Comparison of ENCODE assay signal across 24 cellular contexts in genomic region chr16:67412294-67412693, GRCh38. TPM values are rescaled to one million over a fixed set of nuclear protein-coding genes. Genes with fewer than 3 reads are reported as not detected.
"Had no signal": no experiment of that assay in that cellular context is flagged by ENCODE, and none has a peak within 500 bp of the region (broad histone marks: within the 10 kb centered on the region; RNA-seq: fewer than 3 reads in every experiment).

No MANE protein-coding gene starts in this region.

- DNase-seq: effector memory CD4-positive, alpha-beta T cell; foreskin fibroblast; glutamatergic neuron; islet precursor cell; mammary epithelial cell; occipital lobe; psoas muscle; retina; right lobe of liver; stimulated activated CD4-positive, alpha-beta T cell treated with anti-CD3 and anti-CD28 coated beads, Interleukin-15, amount 100 ng/mL, for 24 hours; stimulated activated CD4-positive, alpha-beta T cell treated with anti-CD3 and anti-CD28 coated beads, Interleukin-1b, Interleukin-23, amount 100 ng/mL, for 48 hours; stimulated activated CD4-positive, alpha-beta T cell treated with anti-CD3 and anti-CD28 coated beads, Interleukin-4, amount 100 ng/mL, for 24 hours; stimulated activated naive B cell treated with anti-CD40 and anti-IgM and Interleukin-4, amounts not matched to agents 10 μg/mL and 1 μg/mL and 100 μg/mL, for 72 hours; stimulated activated naive CD8-positive, alpha-beta T cell treated with anti-CD3 and anti-CD28 coated beads, Interleukin-15, amount 100 ng/mL, for 72 hours; testis; uterus had no signal

- H3K36me3 ChIP-seq: right lobe of liver, upper lobe of left lung, uterus had no signal

- FAIRE-seq: endometrium had no signal

- H3K27ac ChIP-seq: gastroesophageal sphincter, parathyroid adenoma, psoas muscle, right lobe of liver, testis, upper lobe of left lung, uterus had no signal

- H2AFZ ChIP-seq: parathyroid adenoma had no signal

- H3K4me3 ChIP-seq: gastroesophageal sphincter, psoas muscle, right lobe of liver, testis, upper lobe of left lung, uterus had no signal

- H3K27me3 ChIP-seq: gastroesophageal sphincter, right lobe of liver, testis, upper lobe of left lung, uterus had no signal

- H3K27ac Mint-ChIP-seq: mesothelial cell of epicardium; natural killer cell treated with Interleukin-12 subunit alpha and Interleukin-12 subunit beta and Interleukin-15 and Interleukin-18, amount 100 ng/mL, for 72 hours; stimulated activated naive B cell treated with anti-CD40 and anti-IgM and Interleukin-4, amounts not matched to agents 10 μg/mL and 1 μg/mL and 100 μg/mL, for 72 hours; stimulated activated naive CD8-positive, alpha-beta T cell treated with anti-CD3 and anti-CD28 coated beads, Interleukin-15, amount 100 ng/mL, for 72 hours had no signal

- ATAC-seq: esophagus mucosa; gastroesophageal sphincter; left lobe of liver; natural killer cell treated with Interleukin-12 subunit alpha and Interleukin-12 subunit beta and Interleukin-15 and Interleukin-18, amount 100 ng/mL, for 72 hours; psoas muscle; right lobe of liver; stimulated activated naive B cell treated with anti-CD40 and anti-IgM and Interleukin-4, amounts not matched to agents 10 μg/mL and 1 μg/mL and 100 μg/mL, for 72 hours; stimulated activated naive CD8-positive, alpha-beta T cell treated with anti-CD3 and anti-CD28 coated beads, Interleukin-15, amount 100 ng/mL, for 72 hours had no signal

- H3K4me3 Mint-ChIP-seq: mesothelial cell of epicardium; natural killer cell treated with Interleukin-12 subunit alpha and Interleukin-12 subunit beta and Interleukin-15 and Interleukin-18, amount 100 ng/mL, for 72 hours; stimulated activated naive B cell treated with anti-CD40 and anti-IgM and Interleukin-4, amounts not matched to agents 10 μg/mL and 1 μg/mL and 100 μg/mL, for 72 hours; stimulated activated naive CD8-positive, alpha-beta T cell treated with anti-CD3 and anti-CD28 coated beads, Interleukin-15, amount 100 ng/mL, for 72 hours had no signal

- H3K36me3 Mint-ChIP-seq: mesothelial cell of epicardium; natural killer cell treated with Interleukin-12 subunit alpha and Interleukin-12 subunit beta and Interleukin-15 and Interleukin-18, amount 100 ng/mL, for 72 hours; stimulated activated naive B cell treated with anti-CD40 and anti-IgM and Interleukin-4, amounts not matched to agents 10 μg/mL and 1 μg/mL and 100 μg/mL, for 72 hours had no signal

- H3K9me3 ChIP-seq: gastroesophageal sphincter, psoas muscle, right lobe of liver, testis, upper lobe of left lung, uterus had no signal

- H3K79me2 ChIP-seq: parathyroid adenoma had no signal

- H3K9me3 Mint-ChIP-seq: mesothelial cell of epicardium; natural killer cell treated with Interleukin-12 subunit alpha and Interleukin-12 subunit beta and Interleukin-15 and Interleukin-18, amount 100 ng/mL, for 72 hours; stimulated activated naive B cell treated with anti-CD40 and anti-IgM and Interleukin-4, amounts not matched to agents 10 μg/mL and 1 μg/mL and 100 μg/mL, for 72 hours; stimulated activated naive CD8-positive, alpha-beta T cell treated with anti-CD3 and anti-CD28 coated beads, Interleukin-15, amount 100 ng/mL, for 72 hours had no signal

- H3K9ac ChIP-seq: parathyroid adenoma had no signal

- H3K4me1 ChIP-seq: uterus had no signal

RNA-seq across cellular contexts. Expression of gene HSD11B2, which starts 18.6 kb away (rescaled TPM):
- total RNA-seq: natural killer cell treated with Interleukin-12 subunit alpha and Interleukin-12 subunit beta and Interleukin-15 and Interleukin-18, amount 100 ng/mL, for 72 hours; occipital lobe had no signal

RNA-seq across cellular contexts. Expression of gene TPPP3, which starts 19.0 kb away (rescaled TPM):
- total RNA-seq: mammary epithelial cell had no signal
